7 cellular contexts compared by ENCODE assay signal in genomic region chrX:148501121-148502066, GRCh38. TPM values are rescaled to one million over a fixed set of nuclear protein-coding genes. Genes with fewer than 3 reads are reported as not detected.
DNase-seq lines count a peak whose midpoint lies in the region; ATAC-seq, FAIRE-seq and TF ChIP-seq lines count a peak whose summit lies in the region.

No MANE protein-coding gene starts in this region.

- H3K9ac ChIP-seq in GM12878 (ENCODE audit: control insufficient read depth, insufficient read depth, low read length): no peak overlapping the region

- WGBS in GM12878 (ENCODE audit: insufficient coverage, insufficient replicate concordance, low lambda C conversion rate, missing lambda C conversion rate): 35% methylated on average over 58 of the region's 60 CpGs
- 45% methylated on average over 12 of the region's 60 CpGs for whole genome bisulfite sequencing in right lobe of liver (ENCODE audit: insufficient coverage, low coverage, low lambda C conversion rate, missing lambda C conversion rate)
- WGBS in thymus: 1% methylated on average over 60 of the region's 60 CpGs

- DNase-seq in MG63: no peak
- no peak for DNase-seq in GM12878 (ENCODE audit: low read depth, low spot score)
- DNase-seq in right lobe of liver: peak in 2 of 3 donors; percentile 29 to 51
- DNase-seq in HPDE6-E6E7 (ENCODE audit: extremely low spot score): no peak
- no peak for DNase-seq in foreskin melanocyte

- H3K4me1 ChIP-seq in GM12878 (ENCODE audit: control insufficient read depth, insufficient read depth, low read length): no peaks in the 10 kb centered on the region
- H3K4me1 ChIP-seq in right lobe of liver: peaks cover 0 to 3% (median 0%) of the 10 kb centered on the region in 4 donors
- H3K4me1 ChIP-seq in thymus (ENCODE audit: control insufficient read depth, insufficient read depth, low read length): no peaks in the 10 kb centered on the region

- peak overlapping the region; percentile 38 for H3K4me2 ChIP-seq in GM12878 (ENCODE audit: control insufficient read depth, insufficient read depth)

- no peak for TF ChIP-seq EP300 in GM12878 (IDR thresholded peaks at IDR 0.05; ENCODE audit: borderline replicate concordance in 1 of 2, control insufficient read depth in 1 of 2, low read depth in 2 of 2, low read length in 2 of 2)

- H3K27ac ChIP-seq in GM12878 (ENCODE audit: control insufficient read depth, insufficient read depth) (no peak overlapping the region), right lobe of liver (no peak overlapping the region), thymus (ENCODE audit: low read depth) (no peak overlapping the region)

- no peak for TF ChIP-seq RAD21 in GM12878 (IDR thresholded peaks at IDR 0.05; ENCODE audit: insufficient read depth, low read depth, low read length)

- SMC1A ChIA-PET in GM12878 (lab: Charles Lee; ENCODE audit: uncharacterized antibody, unreplicated experiment): no interaction called here

- RAD21 ChIA-PET in GM12878 (lab: Charles Lee; ENCODE audit: unreplicated experiment): no interaction called here

- no TSS peak for BruUV-seq in GM12878 (replicated peaks; lab: Mats Ljungman, UMichigan)

- H2AFZ ChIP-seq in GM12878 (ENCODE audit: control insufficient read depth, low read depth, low read length): no peak overlapping the region

- H3K4me3 ChIP-seq in MG63 (peak overlapping the region; percentile 30), GM12878 (0 out of 2 replicates have a peak overlapping the region, but pooled peaks have one; percentile 32), right lobe of liver (peak overlapping the region; percentile 14 to 43 (median 29)), thymus (ENCODE audit: low read length) (peak overlapping the region; percentile 69)

- no peaks in the 10 kb centered on the region for H4K20me1 ChIP-seq in GM12878 (ENCODE audit: control insufficient read depth, insufficient read depth)

- in situ Hi-C loops in GM12878 (cut with MboI): no loop called here

- ATAC-seq in GM19324 (IDR thresholded peaks at IDR 0.05; ENCODE audit: low FRiP score, unreplicated experiment) (peak; percentile 10), GM12878 (no peak), right lobe of liver (no peak)

- no peaks in the 10 kb centered on the region for H3K9me3 ChIP-seq in MG63
- no peaks in the 10 kb centered on the region; the same call in 2 of the 3 replicates for H3K9me3 ChIP-seq in GM12878 (replicated peaks; ENCODE audit: control insufficient read depth, insufficient read depth, low read length)
- no peaks in the 10 kb centered on the region for H3K9me3 ChIP-seq in right lobe of liver
- H3K9me3 ChIP-seq in thymus (ENCODE audit: control insufficient read depth): no peaks in the 10 kb centered on the region

- CTCF ChIA-PET in GM12878 (lab: Yijun Ruan, JAX): no interaction called here

- H3K36me3 ChIP-seq in MG63 (no peaks in the 10 kb centered on the region), GM12878 (ENCODE audit: control insufficient read depth in 2 of 2, insufficient read depth in 2 of 2, low read length in 1 of 2) (no peaks in the 10 kb centered on the region), right lobe of liver (no peaks in the 10 kb centered on the region), thymus (ENCODE audit: control insufficient read depth, insufficient read depth) (no peaks in the 10 kb centered on the region)

- intact Hi-C loops in GM12878 (cut with micrococcal nuclease; ENCODE audit: unreplicated experiment) (no loop called here), right lobe of liver (cut with DNase I) (no loop called here)

- TF ChIP-seq CTCF in GM12878 (IDR thresholded peaks at IDR 0.05 in 2 of 3, conservative IDR thresholded peaks at IDR 0.05 in 1 of 3; ENCODE audit: control insufficient read depth in 2 of 3, extremely low read depth in 1 of 3, insufficient read depth in 1 of 3, low read depth in 3 of 3, low read length in 3 of 3) (no peak), right lobe of liver (IDR thresholded peaks at IDR 0.05) (no peak)

- H3K79me2 ChIP-seq in GM12878 (ENCODE audit: control insufficient read depth, insufficient read depth, low read length): no peaks in the 10 kb centered on the region

- POLR2A ChIA-PET in GM12878 (lab: Charles Lee): no interaction called here

- TF ChIP-seq POLR2A in GM12878 (IDR thresholded peaks at IDR 0.05; ENCODE audit: low read depth, low read length) (no peak), right lobe of liver (IDR thresholded peaks at IDR 0.05) (no peak)

- FAIRE-seq in GM12878 (lab: Jason Lieb, UNC): no peak

- H3K27me3 ChIP-seq in MG63 (peaks cover 4% of the 10 kb centered on the region), GM12878 (replicated peaks in 1 of 2; ENCODE audit: control insufficient read depth in 2 of 2, insufficient read depth in 2 of 2, low read length in 1 of 2) (peaks cover 0 to 5% of the 10 kb centered on the region in 2 experiments; a peak in 3 of 4 replicates), right lobe of liver (peaks cover 0 to 37% of the 10 kb centered on the region in 2 donors), thymus (ENCODE audit: control insufficient read depth, insufficient read depth) (no peaks in the 10 kb centered on the region)

TF ChIP-seq in GM12878, 131 proteins besides CTCF, POLR2A, EP300 and RAD21 (continues in another document):
- TF ChIP-seq KDM1A (IDR thresholded peaks at IDR 0.05; ENCODE audit: borderline replicate concordance) (no peak), CHD1 (IDR thresholded peaks at IDR 0.05; ENCODE audit: low read depth, low read length) (no peak), USF1 (IDR thresholded peaks at IDR 0.05; ENCODE audit: borderline replicate concordance, extremely low read length, insufficient read depth, low read depth, low read length) (no peak), ZNF24 (IDR thresholded peaks at IDR 0.05) (no peak), BCL11A (IDR thresholded peaks at IDR 0.05; ENCODE audit: low read depth, low read length) (no peak), ZBTB40 (IDR thresholded peaks at IDR 0.05; ENCODE audit: borderline replicate concordance) (no peak), FOS (IDR thresholded peaks at IDR 0.05; ENCODE audit: borderline replicate concordance, extremely low read depth, insufficient read length) (no peak), NBN (IDR thresholded peaks at IDR 0.05) (no peak), MEF2A (IDR thresholded peaks at IDR 0.05; ENCODE audit: insufficient read depth, low read depth, low read length) (no peak)

RNA-seq across cellular contexts. Expression of gene AFF2, which starts 1.0 kb away (rescaled TPM):
- not detected in 2 replicates for total RNA-seq in MG63 (2014; rRNA removed; shearing (Covaris generic); ENCODE audit: low replicate concordance)
- 0.13 TPM in 1 of 2 replicates, not detected in the other for total RNA-seq in GM12878 (2013; cell fraction: nucleolus; rRNA removed)
- total RNA-seq in GM12878 (2014; rRNA removed): not detected in 2 replicates
- not detected in 2 replicates for total RNA-seq in GM12878 (2014; rRNA removed; fragmentation: Illumina TruSeq; extraction: Trizol)
- not detected in 2 replicates for total RNA-seq in GM12878 (2021)
- not detected for polyA plus RNA-seq in GM12878 (2011; ENCODE audit: low read depth)
- polyA plus RNA-seq in GM12878 (2011; rRNA removed): 0.03 and 0.04 TPM in 2 replicates
- polyA plus RNA-seq in GM12878 (2011; cell fraction: cytosol; rRNA removed): 0.01 and 0.03 TPM in 2 replicates
- polyA plus RNA-seq in GM12878 (2011; cell fraction: nucleus; rRNA removed): 0.03 and 0.04 TPM in 2 replicates
- polyA plus RNA-seq in GM12878 (2012): 0.10 TPM in 1 of 2 replicates, not detected in the other
- 0.21 TPM in 1 of 2 replicates, not detected in the other for polyA plus RNA-seq in GM12878 (2014; fragmentation: Illumina TruSeq; extraction: Trizol)
- polyA plus RNA-seq in GM12878 (2014; fragmentation: Nextera tagmentation; extraction: Ambion mirVana): under 1 TPM in 1 of 2 experiments, not detected in 1; under 0.01 TPM
- polyA plus RNA-seq in GM12878 (2014; rRNA removed): 0.06 TPM in 1 of 2 replicates, not detected in the other
- not detected for polyA plus RNA-seq in GM12878 (2016; fragmentation: Nextera tagmentation; extraction: Ambion mirVana)
- under 0.01 and 0.22 TPM in 2 replicates for polyA minus RNA-seq in GM12878 (2011; rRNA and poly(A)+ RNA removed)
- polyA minus RNA-seq in GM12878 (2011; cell fraction: cytosol; rRNA and poly(A)+ RNA removed): not detected in 2 replicates
- polyA minus RNA-seq in GM12878 (2011; cell fraction: nucleus; rRNA and poly(A)+ RNA removed): under 0.01 TPM in 1 of 2 replicates, not detected in the other
- total RNA-seq in right lobe of liver: 1 to 10 TPM in 1 of 6 experiments, under 1 TPM in 5; 0.06 to 1.9 (median 0.15) TPM
- polyA plus RNA-seq in thymus: 1.3 TPM

Comparison
In these comparisons a context has a peak if more than half of its experiments do, and no peak if none do; other contexts are left out.
1. DNase-seq: peak in right lobe of liver (2 of 3); none in MG63 (single experiment), GM12878 (single experiment), HPDE6-E6E7 (single experiment) and foreskin melanocyte (single experiment).
2. Peak in every context shown above with its lines, with median percentiles within 50 percentile points of each other: H3K4me3 ChIP-seq.